Comparison of ENCODE assay signal across 11 cellular contexts in the genomic region with DNA sequence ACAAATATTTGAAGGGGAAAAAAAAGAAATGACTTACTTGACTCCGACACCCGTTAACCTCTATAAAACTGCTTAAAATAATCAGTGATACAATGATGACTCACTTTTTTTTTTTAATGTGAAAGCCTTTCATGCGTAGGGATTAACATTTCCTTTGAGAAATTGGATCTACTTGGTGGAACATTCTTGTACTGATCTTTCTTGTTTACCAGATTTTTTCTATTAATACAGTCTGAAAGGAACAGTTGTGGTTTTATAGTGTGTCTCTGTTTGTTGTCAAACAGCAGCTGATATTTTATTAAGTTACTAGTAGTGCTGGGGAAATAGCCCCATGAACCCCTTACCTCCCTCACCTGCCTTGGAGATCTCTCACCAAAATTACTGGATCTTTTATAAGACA. TPM values are rescaled to one million over a fixed set of nuclear protein-coding genes. Genes with fewer than 3 reads are reported as not detected.
DNase-seq lines count a peak whose midpoint lies in the region; ATAC-seq and TF ChIP-seq lines count a peak whose summit lies in the region.
"Had no signal": no experiment of that assay in that cellular context is flagged by ENCODE, and none has a peak within 500 bp of the region (broad histone marks: within the 10 kb centered on the region; RNA-seq: fewer than 3 reads in every experiment).

No MANE protein-coding gene starts in this region.

- DNase-seq in AG20443 (ENCODE audit: low spot score) (peak; percentile 43), NCI-H226 (peak; percentile 5), epidermal melanocyte (ENCODE audit: insufficient read length, low spot score) (peak; percentile 25), omental fat pad (ENCODE audit: low spot score) (no peak), NCI-H2196 (lab: John Stamatoyannopoulos, UW; ENCODE audit: unreplicated experiment) (no peak), HuH-7.5 (ENCODE audit: low spot score) (no peak)
- DNase-seq: DMS53, NCI-H2227 treated with DMSO at 0.1 percent for 48 hours, T-cell had no signal

- no peak for TF ChIP-seq CTCF in omental fat pad (IDR thresholded peaks at IDR 0.05)

- ATAC-seq in omental fat pad (ENCODE audit: low FRiP score) (peak; percentile 72), HG02938 (IDR thresholded peaks at IDR 0.05; ENCODE audit: unreplicated experiment) (no peak), HG03139 (IDR thresholded peaks at IDR 0.05; ENCODE audit: unreplicated experiment) (no peak)
- ATAC-seq: T-cell had no signal

RNA-seq across cellular contexts. Expression of a gene that starts 40.2 kb away (rescaled TPM):
- total RNA-seq in omental fat pad, result 1 to 10 TPM; 1.2 to 3.6 (median 2.3) TPM

RNA-seq across cellular contexts. Expression of a gene that starts 53.7 kb away (rescaled TPM):
- 10 to 100 TPM; 44.2 to 63.5 (median 55.0) TPM for total RNA-seq in omental fat pad

Comparison
In these comparisons a context has a peak if more than half of its experiments do, and no peak if none do; other contexts are left out.
1. DNase-seq: peak in AG20443 (single experiment), NCI-H226 (single experiment) and epidermal melanocyte (single experiment); none in omental fat pad (single experiment), NCI-H2196 (single experiment) and HuH-7.5 (single experiment).